16 cellular contexts compared by ENCODE assay signal in genomic region chr4:26418107-26418506, GRCh38.
DNase-seq lines count a peak whose midpoint lies in the region; ATAC-seq and TF ChIP-seq lines count a peak whose summit lies in the region.
"Had no signal": no experiment of that assay in that cellular context is flagged by ENCODE, and none has a peak within 500 bp of the region (broad histone marks: within the 10 kb centered on the region; RNA-seq: fewer than 3 reads in every experiment).

No MANE protein-coding gene starts in this region.

- H3K27me3 ChIP-seq in adipocyte (replicated peaks; ENCODE audit: control insufficient read depth, insufficient read depth, low read length), result no peaks in the 10 kb centered on the region
- no peaks in the 10 kb centered on the region for H3K27me3 ChIP-seq in SK-N-SH (ENCODE audit: insufficient read depth)

- H3K27me3 Mint-ChIP-seq in activated naive CD8-positive, alpha-beta T cell treated with anti-CD3 and anti-CD28 coated beads, Interleukin-2, amount 50 U/mL, for 24 hours, result no peaks in the 10 kb centered on the region
- H3K27me3 Mint-ChIP-seq in activated naive CD8-positive, alpha-beta T cell treated with anti-CD3 and anti-CD28 coated beads for 36 hours, result no peaks in the 10 kb centered on the region
- H3K27me3 Mint-ChIP-seq in activated T-helper 2 cell treated with anti-CD3 and anti-CD28 coated beads, Interferon-gamma antibody, Interleukin-2, Interleukin-4, amounts not matched to agents 10 μg/mL and 5 μg/mL and 100 μg/mL, durations not matched to agents 14 hours and 24 hours and 36 hours (ENCODE audit: low read depth), result no peaks in the 10 kb centered on the region
- H3K27me3 Mint-ChIP-seq: CD4-positive, alpha-beta T cell had no signal

- H2AFZ ChIP-seq in SK-N-SH (ENCODE audit: low read depth), result no peak overlapping the region

- H4K20me1 ChIP-seq in SK-N-SH (ENCODE audit: insufficient read depth), result no peaks in the 10 kb centered on the region

- no peak for DNase-seq in activated naive CD8-positive, alpha-beta T cell treated with anti-CD3 and anti-CD28 coated beads, Interleukin-2, amount 50 U/mL, for 24 hours
- no peak for DNase-seq in activated naive CD8-positive, alpha-beta T cell treated with anti-CD3 and anti-CD28 coated beads for 36 hours
- DNase-seq in adipocyte (ENCODE audit: low read depth) (peak; percentile 28), hepatic stellate cell (ENCODE audit: low spot score) (peak; percentile 17), superior temporal gyrus (ENCODE audit: extremely low spot score) (no peak), SK-N-SH (no peak)
- DNase-seq in activated T-helper 2 cell treated with anti-CD3 and anti-CD28 coated beads, Interferon-gamma antibody, Interleukin-2, Interleukin-4, amounts not matched to agents 10 μg/mL and 5 μg/mL and 100 μg/mL, durations not matched to agents 14 hours and 24 hours and 36 hours (ENCODE audit: low spot score), result no peak
- DNase-seq: AML-193; CD4-positive, alpha-beta T cell; DMS79 treated with DMSO at 0.1 percent for 48 hours; EL had no signal

- H3K9me3 ChIP-seq in adipocyte (ENCODE audit: control insufficient read depth, low read length) (no peaks in the 10 kb centered on the region), SK-N-SH (no peaks in the 10 kb centered on the region)
- H3K9me3 ChIP-seq: A549, HAP-1 had no signal

- no peaks in the 10 kb centered on the region for H3K4me1 Mint-ChIP-seq in activated naive CD8-positive, alpha-beta T cell treated with anti-CD3 and anti-CD28 coated beads, Interleukin-2, amount 50 U/mL, for 24 hours
- H3K4me1 Mint-ChIP-seq in activated naive CD8-positive, alpha-beta T cell treated with anti-CD3 and anti-CD28 coated beads for 36 hours, result no peaks in the 10 kb centered on the region
- peaks cover 24% of the 10 kb centered on the region for H3K4me1 Mint-ChIP-seq in activated T-helper 2 cell treated with anti-CD3 and anti-CD28 coated beads, Interferon-gamma antibody, Interleukin-2, Interleukin-4, amounts not matched to agents 10 μg/mL and 5 μg/mL and 100 μg/mL, durations not matched to agents 14 hours and 24 hours and 36 hours (ENCODE audit: low read depth)

- no peak overlapping the region for H3K4me2 ChIP-seq in SK-N-SH
- H3K4me2 ChIP-seq: A549 had no signal

- no peak overlapping the region for H3K4me3 Mint-ChIP-seq in activated naive CD8-positive, alpha-beta T cell treated with anti-CD3 and anti-CD28 coated beads, Interleukin-2, amount 50 U/mL, for 24 hours
- H3K4me3 Mint-ChIP-seq in activated naive CD8-positive, alpha-beta T cell treated with anti-CD3 and anti-CD28 coated beads for 36 hours, result no peak overlapping the region
- no peak overlapping the region for H3K4me3 Mint-ChIP-seq in activated T-helper 2 cell treated with anti-CD3 and anti-CD28 coated beads, Interferon-gamma antibody, Interleukin-2, Interleukin-4, amounts not matched to agents 10 μg/mL and 5 μg/mL and 100 μg/mL, durations not matched to agents 14 hours and 24 hours and 36 hours (ENCODE audit: low read depth)
- H3K4me3 Mint-ChIP-seq: CD4-positive, alpha-beta T cell had no signal

- CTCF ChIA-PET in SK-N-SH (lab: Yijun Ruan, JAX), result interaction anchor here (0.7 to 2.8 kb wide), 9 partner anchors 8 to 492 kb away, joined by 3 to 13 read pairs (median 3); no protein-coding TSS in a partner anchor

- TF ChIP-seq CTCF in SK-N-SH (IDR thresholded peaks at IDR 0.05), result no peak

- H3K27ac ChIP-seq in SK-N-SH (ENCODE audit: low read depth in 2 of 2, low read length in 1 of 2), result no peak overlapping the region
- H3K27ac ChIP-seq: 22Rv1, A549, C4-2B had no signal

- intact Hi-C loops in activated T-helper 2 cell treated with anti-CD3 and anti-CD28 coated beads, Interferon-gamma antibody, Interleukin-2, Interleukin-4, amounts not matched to agents 10 μg/mL and 5 μg/mL and 100 μg/mL, durations not matched to agents 14 hours and 24 hours and 36 hours (cut with micrococcal nuclease), result loop anchor here (10.0 kb wide), 1 partner anchor 353 kb away; no protein-coding TSS in a partner anchor

- no peak overlapping the region for H3K9ac ChIP-seq in adipocyte (ENCODE audit: low read length)
- H3K9ac ChIP-seq in SK-N-SH, result no peak overlapping the region

- H3K9me2 ChIP-seq in SK-N-SH, result no peaks in the 10 kb centered on the region

- POLR2A ChIA-PET in SK-N-SH (lab: Yijun Ruan, JAX), result no interaction called here

- H3K4me1 ChIP-seq in adipocyte (ENCODE audit: control insufficient read depth, insufficient read depth, low read length) (peaks cover 33% of the 10 kb centered on the region), SK-N-SH (ENCODE audit: control insufficient read depth in 1 of 2, insufficient read depth in 2 of 2, low read depth in 1 of 2, low read length in 1 of 2) (peaks cover 0 to 11% of the 10 kb centered on the region in 2 experiments; a peak in 1 of 4 replicates)
- H3K4me1 ChIP-seq: A549 had no signal

- ATAC-seq in activated naive CD8-positive, alpha-beta T cell treated with anti-CD3 and anti-CD28 coated beads, Interleukin-2, amount 50 U/mL, for 24 hours, result no peak
- ATAC-seq: A549, GM12878 had no signal

- H3K4me3 ChIP-seq in adipocyte (ENCODE audit: low read length) (no peak overlapping the region), SK-N-SH (ENCODE audit: low read depth in 2 of 2, low read length in 1 of 2) (no peak overlapping the region)
- H3K4me3 ChIP-seq: A549, GM12878, HAP-1 had no signal

- WGBS in SK-N-SH (ENCODE audit: low lambda C conversion rate), result 80% methylated on average over 1 of the region's 1 CpG

- H3K79me2 ChIP-seq in SK-N-SH (ENCODE audit: insufficient read depth), result no peaks in the 10 kb centered on the region

- TF ChIP-seq EP300 in SK-N-SH (IDR thresholded peaks at IDR 0.05; ENCODE audit: borderline replicate concordance in 1 of 2, low read depth in 1 of 2, low read length in 1 of 2), result no peak

- H3K27ac Mint-ChIP-seq in activated naive CD8-positive, alpha-beta T cell treated with anti-CD3 and anti-CD28 coated beads, Interleukin-2, amount 50 U/mL, for 24 hours, result peak overlapping the region; percentile 8
- no peak overlapping the region for H3K27ac Mint-ChIP-seq in activated naive CD8-positive, alpha-beta T cell treated with anti-CD3 and anti-CD28 coated beads for 36 hours
- no peak overlapping the region for H3K27ac Mint-ChIP-seq in activated T-helper 2 cell treated with anti-CD3 and anti-CD28 coated beads, Interferon-gamma antibody, Interleukin-2, Interleukin-4, amounts not matched to agents 10 μg/mL and 5 μg/mL and 100 μg/mL, durations not matched to agents 14 hours and 24 hours and 36 hours
- H3K27ac Mint-ChIP-seq: CD4-positive, alpha-beta T cell had no signal

- no peak for TF ChIP-seq RAD21 in SK-N-SH (IDR thresholded peaks at IDR 0.05; ENCODE audit: low read length)

- H3K36me3 Mint-ChIP-seq in activated naive CD8-positive, alpha-beta T cell treated with anti-CD3 and anti-CD28 coated beads, Interleukin-2, amount 50 U/mL, for 24 hours (ENCODE audit: low read depth), result peaks cover 52% of the 10 kb centered on the region
- peaks cover 23% of the 10 kb centered on the region for H3K36me3 Mint-ChIP-seq in activated naive CD8-positive, alpha-beta T cell treated with anti-CD3 and anti-CD28 coated beads for 36 hours
- peaks cover 82% of the 10 kb centered on the region for H3K36me3 Mint-ChIP-seq in activated T-helper 2 cell treated with anti-CD3 and anti-CD28 coated beads, Interferon-gamma antibody, Interleukin-2, Interleukin-4, amounts not matched to agents 10 μg/mL and 5 μg/mL and 100 μg/mL, durations not matched to agents 14 hours and 24 hours and 36 hours (ENCODE audit: low read depth)

- peaks cover 22% of the 10 kb centered on the region for H3K36me3 ChIP-seq in adipocyte (ENCODE audit: control insufficient read depth, insufficient read depth, low read length, severe bottlenecking)
- peaks cover 20 to 24% of the 10 kb centered on the region in 2 experiments for H3K36me3 ChIP-seq in SK-N-SH (replicated peaks in 1 of 2; ENCODE audit: control insufficient read depth in 1 of 2, insufficient read depth in 2 of 2, low read length in 1 of 2)

- no peaks in the 10 kb centered on the region for H3K9me3 Mint-ChIP-seq in activated naive CD8-positive, alpha-beta T cell treated with anti-CD3 and anti-CD28 coated beads, Interleukin-2, amount 50 U/mL, for 24 hours
- no peaks in the 10 kb centered on the region for H3K9me3 Mint-ChIP-seq in activated naive CD8-positive, alpha-beta T cell treated with anti-CD3 and anti-CD28 coated beads for 36 hours
- H3K9me3 Mint-ChIP-seq in activated T-helper 2 cell treated with anti-CD3 and anti-CD28 coated beads, Interferon-gamma antibody, Interleukin-2, Interleukin-4, amounts not matched to agents 10 μg/mL and 5 μg/mL and 100 μg/mL, durations not matched to agents 14 hours and 24 hours and 36 hours, result no peaks in the 10 kb centered on the region
- H3K9me3 Mint-ChIP-seq: CD4-positive, alpha-beta T cell had no signal

- H3F3A ChIP-seq in SK-N-SH (replicated peaks; ENCODE audit: insufficient read depth), result peaks cover 4% of the 10 kb centered on the region

TF ChIP-seq in SK-N-SH, 30 proteins besides CTCF, POLR2A, EP300 and RAD21:
- TF ChIP-seq TEAD4 (IDR thresholded peaks at IDR 0.05; ENCODE audit: borderline replicate concordance, insufficient read depth) (no peak), SIN3A (IDR thresholded peaks at IDR 0.05; ENCODE audit: borderline replicate concordance, low read depth, low read length) (no peak), RCOR1 (IDR thresholded peaks at IDR 0.05; ENCODE audit: low read length) (no peak), RXRA (IDR thresholded peaks at IDR 0.05; ENCODE audit: borderline replicate concordance, low read depth) (no peak), JUND (IDR thresholded peaks at IDR 0.05) (no peak), IRF3 (IDR thresholded peaks at IDR 0.05; ENCODE audit: low read depth, low read length) (no peak)

Comparison
In these comparisons a context has a peak if more than half of its experiments do, and no peak if none do; other contexts are left out.
1. DNase-seq: peak in adipocyte (single experiment) and hepatic stellate cell (single experiment); none in activated naive CD8-positive, alpha-beta T cell treated with anti-CD3 and anti-CD28 coated beads, Interleukin-2, amount 50 U/mL, for 24 hours (single experiment), activated naive CD8-positive, alpha-beta T cell treated with anti-CD3 and anti-CD28 coated beads for 36 hours (single experiment), activated T-helper 2 cell treated with anti-CD3 and anti-CD28 coated beads, Interferon-gamma antibody, Interleukin-2, Interleukin-4, amounts not matched to agents 10 μg/mL and 5 μg/mL and 100 μg/mL, durations not matched to agents 14 hours and 24 hours and 36 hours (single experiment), superior temporal gyrus (single experiment) and SK-N-SH (single experiment).